ENCODE assay signal across 24 cellular contexts in genomic region chr3:165919284-165919683, GRCh38.
A peak's percentile ranks its signal among the peaks of the same experiment; 100 is the strongest.
DNase-seq lines count a peak whose midpoint lies in the region; ATAC-seq, FAIRE-seq and TF ChIP-seq lines count a peak whose summit lies in the region.
"Had no signal": no experiment of that assay in that cellular context is flagged by ENCODE, and none has a peak within 500 bp of the region (broad histone marks: within the 10 kb centered on the region; RNA-seq: fewer than 3 reads in every experiment).

No MANE protein-coding gene starts in this region.

- H3K36me3 Mint-ChIP-seq in CD8-positive, alpha-beta memory T cell: no peaks in the 10 kb centered on the region
- H3K36me3 Mint-ChIP-seq in endodermal cell (ENCODE audit: low read depth): peaks cover 6% of the 10 kb centered on the region
- H3K36me3 Mint-ChIP-seq in type B pancreatic cell: no peaks in the 10 kb centered on the region
- H3K36me3 Mint-ChIP-seq in T-helper 2 cell treated with Interferon-gamma antibody and Interleukin-4, amounts not matched to agents 5 μg/mL and 100 μg/mL, for 36 hours (ENCODE audit: low read depth): no peaks in the 10 kb centered on the region
- H3K36me3 Mint-ChIP-seq: CD4-positive, alpha-beta memory T cell had no signal

- no peak overlapping the region for H3K9ac ChIP-seq in endodermal cell (ENCODE audit: extremely low read depth, low read length, poor library complexity, severe bottlenecking)
- H3K9ac ChIP-seq: SK-N-SH had no signal

- no peak overlapping the region for H3K4me3 Mint-ChIP-seq in CD8-positive, alpha-beta memory T cell
- peak overlapping the region; percentile 62 for H3K4me3 Mint-ChIP-seq in endodermal cell
- H3K4me3 Mint-ChIP-seq in type B pancreatic cell: peak overlapping the region; percentile 83
- no peak overlapping the region for H3K4me3 Mint-ChIP-seq in T-helper 2 cell treated with Interferon-gamma antibody and Interleukin-4, amounts not matched to agents 5 μg/mL and 100 μg/mL, for 36 hours
- H3K4me3 Mint-ChIP-seq: CD4-positive, alpha-beta memory T cell; H9 had no signal

- H3K27me3 Mint-ChIP-seq in CD8-positive, alpha-beta memory T cell: no peaks in the 10 kb centered on the region
- H3K27me3 Mint-ChIP-seq in endodermal cell (ENCODE audit: insufficient read depth) (no peaks in the 10 kb centered on the region), type B pancreatic cell (no peaks in the 10 kb centered on the region)
- H3K27me3 Mint-ChIP-seq in T-helper 2 cell treated with Interferon-gamma antibody and Interleukin-4, amounts not matched to agents 5 μg/mL and 100 μg/mL, for 36 hours (ENCODE audit: low read depth): no peaks in the 10 kb centered on the region
- H3K27me3 Mint-ChIP-seq: CD4-positive, alpha-beta memory T cell had no signal

- TF ChIP-seq CTCF in endodermal cell (conservative IDR thresholded peaks at IDR 0.05): no peak
- no peak for TF ChIP-seq CTCF in type B pancreatic cell (conservative IDR thresholded peaks at IDR 0.05)

- ATAC-seq in GM19328 (IDR thresholded peaks at IDR 0.05; ENCODE audit: unreplicated experiment): no peak
- ATAC-seq: A549 had no signal

- H3K27ac Mint-ChIP-seq in CD8-positive, alpha-beta memory T cell: no peak overlapping the region
- H3K27ac Mint-ChIP-seq in endodermal cell (no peak overlapping the region), type B pancreatic cell (peak overlapping the region; percentile 6)
- no peak overlapping the region for H3K27ac Mint-ChIP-seq in T-helper 2 cell treated with Interferon-gamma antibody and Interleukin-4, amounts not matched to agents 5 μg/mL and 100 μg/mL, for 36 hours
- H3K27ac Mint-ChIP-seq: CD4-positive, alpha-beta memory T cell; H9 had no signal

- CTCF ChIA-PET in CD8-positive, alpha-beta memory T cell (lab: Charles Lee): no interaction called here

- peaks cover 2 to 32% (median 15%) of the 10 kb centered on the region in 5 donors for H3K9me3 Mint-ChIP-seq in CD8-positive, alpha-beta memory T cell
- H3K9me3 Mint-ChIP-seq in endodermal cell (peaks cover 21% of the 10 kb centered on the region), type B pancreatic cell (peaks cover 6% of the 10 kb centered on the region)
- H3K9me3 Mint-ChIP-seq in T-helper 2 cell treated with Interferon-gamma antibody and Interleukin-4, amounts not matched to agents 5 μg/mL and 100 μg/mL, for 36 hours: peaks cover 36% of the 10 kb centered on the region

- FAIRE-seq in H54 (lab: Jason Lieb, UNC): peak; percentile 15
- FAIRE-seq: A549, GM12892, RCC 7860 had no signal

- WGBS in endodermal cell (ENCODE audit: insufficient coverage in 1 of 2, insufficient read length in 1 of 2), 2 experiments: 100% methylated on average over 3 of the region's 4 CpGs; no CpG with 5 or more reads in 1 of the 2 experiments

- H3K4me1 ChIP-seq in CD8-positive, alpha-beta memory T cell (ENCODE audit: insufficient read depth, low read length): no peaks in the 10 kb centered on the region
- H3K4me1 ChIP-seq in endodermal cell (ENCODE audit: control insufficient read depth, insufficient read depth, low read length): no peaks in the 10 kb centered on the region
- H3K4me1 ChIP-seq: A549, Caco-2 had no signal

- TF ChIP-seq POLR2A in H54 (IDR thresholded peaks at IDR 0.05; ENCODE audit: low read depth, low read length): no peak

- H3K4me1 Mint-ChIP-seq in CD8-positive, alpha-beta memory T cell: no peaks in the 10 kb centered on the region
- H3K4me1 Mint-ChIP-seq in endodermal cell (no peaks in the 10 kb centered on the region), type B pancreatic cell (ENCODE audit: unreplicated experiment) (no peaks in the 10 kb centered on the region)
- H3K4me1 Mint-ChIP-seq in T-helper 2 cell treated with Interferon-gamma antibody and Interleukin-4, amounts not matched to agents 5 μg/mL and 100 μg/mL, for 36 hours (ENCODE audit: low read depth): no peaks in the 10 kb centered on the region
- H3K4me1 Mint-ChIP-seq: CD4-positive, alpha-beta memory T cell had no signal

- DNase-seq in CD8-positive, alpha-beta memory T cell: no peak
- DNase-seq in H54 (ENCODE audit: insufficient read length, low spot score) (no peak), endodermal cell (no peak), type B pancreatic cell (ENCODE audit: extremely low spot score, unreplicated experiment) (no peak)
- no peak for DNase-seq in T-helper 2 cell treated with Interferon-gamma antibody and Interleukin-4, amounts not matched to agents 5 μg/mL and 100 μg/mL, for 36 hours (ENCODE audit: low spot score)
- DNase-seq in stimulated activated CD4-positive, alpha-beta T cell treated with anti-CD3 and anti-CD28 coated beads, Interleukin-1b, Interleukin-23, amount 100 ng/mL, for 48 hours: no peak
- DNase-seq: C1 segment of cervical spinal cord; Caco-2; CD4-positive, alpha-beta memory T cell; GF-D8; H9; KBM-7; NCI-H1105 treated with DMSO at 0.1 percent for 48 hours; NCI-H2029; NCI-H446 treated with DMSO at 0.1 percent for 48 hours; NCI-H526; OCI-M1; SIG-M5; SK-N-SH; SW 1271 had no signal

- POLR2A ChIA-PET in CD8-positive, alpha-beta memory T cell (lab: Charles Lee): no interaction called here

- peak overlapping the region; percentile 43 for H3K27ac ChIP-seq in CD8-positive, alpha-beta memory T cell (ENCODE audit: low read depth, low read length)
- H3K27ac ChIP-seq in endodermal cell (ENCODE audit: low read depth, low read length): no peak overlapping the region
- H3K27ac ChIP-seq: A549 had no signal

- no peaks in the 10 kb centered on the region for H3K36me3 ChIP-seq in CD8-positive, alpha-beta memory T cell (ENCODE audit: insufficient read depth, low read length)
- no peaks in the 10 kb centered on the region for H3K36me3 ChIP-seq in endodermal cell (ENCODE audit: control insufficient read depth, insufficient read depth, low read length)

- no peak overlapping the region for H3K4me3 ChIP-seq in CD8-positive, alpha-beta memory T cell (ENCODE audit: low read length)
- no peak overlapping the region for H3K4me3 ChIP-seq in endodermal cell (ENCODE audit: low read length)
- H3K4me3 ChIP-seq: A549 had no signal

- no peaks in the 10 kb centered on the region for H3K27me3 ChIP-seq in CD8-positive, alpha-beta memory T cell (ENCODE audit: insufficient read depth, low read length, poor library complexity, severe bottlenecking)
- H3K27me3 ChIP-seq in endodermal cell (ENCODE audit: control insufficient read depth, insufficient read depth, low read length, poor library complexity, severe bottlenecking): no peaks in the 10 kb centered on the region

- no peaks in the 10 kb centered on the region for H3K9me3 ChIP-seq in CD8-positive, alpha-beta memory T cell (ENCODE audit: low read length)
- H3K9me3 ChIP-seq in endodermal cell (ENCODE audit: control insufficient read depth, low read length): no peaks in the 10 kb centered on the region
- H3K9me3 ChIP-seq: A549, Caco-2, SK-N-SH had no signal

Comparison
In these comparisons a context has a peak if more than half of its experiments do, and no peak if none do; other contexts are left out.
1. H3K4me3 Mint-ChIP-seq: peak in endodermal cell (single experiment) and type B pancreatic cell (single experiment); none in CD8-positive, alpha-beta memory T cell (0 of 7) and T-helper 2 cell treated with Interferon-gamma antibody and Interleukin-4, amounts not matched to agents 5 μg/mL and 100 μg/mL, for 36 hours (single experiment).